In the genomic region with DNA sequence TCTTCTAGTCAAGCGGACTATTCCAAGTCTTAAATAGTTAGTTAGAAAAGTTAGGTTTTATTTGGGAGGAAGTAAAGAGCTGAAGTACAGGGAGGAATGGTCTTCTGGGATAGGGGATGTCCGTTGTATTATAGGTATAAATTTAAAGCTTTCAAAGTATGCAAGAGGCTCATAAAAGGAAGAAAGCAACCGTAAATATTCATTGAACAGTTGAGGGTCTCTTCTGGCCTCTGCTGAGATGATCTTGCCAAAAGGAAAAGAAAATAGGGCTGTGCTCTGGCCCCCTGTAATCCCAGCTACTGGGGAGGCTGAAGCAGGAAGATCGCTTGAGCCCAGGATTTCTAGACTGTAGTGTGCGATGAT, we compare ENCODE assay signal across 8 cellular contexts. TPM values are rescaled to one million over a fixed set of nuclear protein-coding genes. Genes with fewer than 3 reads are reported as not detected.
DNase-seq lines count a peak whose midpoint lies in the region; ATAC-seq, FAIRE-seq and TF ChIP-seq lines count a peak whose summit lies in the region.

No MANE protein-coding gene starts in this region.

- TF ChIP-seq POLR2A in heart left ventricle (IDR thresholded peaks at IDR 0.05), result no peak
- TF ChIP-seq POLR2A in GM12878 (IDR thresholded peaks at IDR 0.05; ENCODE audit: low read depth, low read length), result no peak
- no peak for TF ChIP-seq POLR2A in vagina (IDR thresholded peaks at IDR 0.05)

- H2BK12ac ChIP-seq in mesenchymal stem cell (ENCODE audit: low read length in 2 of 2), result no peak overlapping the region

- H2BK15ac ChIP-seq in mesenchymal stem cell (ENCODE audit: low read depth, poor library complexity, severe bottlenecking), result no peak overlapping the region

- H3K4me1 ChIP-seq in heart left ventricle (peaks cover 0 to 22% (median 10%) of the 10 kb centered on the region in 12 donors), GM12878 (ENCODE audit: control insufficient read depth, insufficient read depth, low read length) (no peaks in the 10 kb centered on the region), mesenchymal stem cell (ENCODE audit: control insufficient read depth, insufficient read depth, low read depth, low read length) (no peaks in the 10 kb centered on the region), vagina (peaks cover 7% of the 10 kb centered on the region)

- TF ChIP-seq RAD21 in GM12878 (IDR thresholded peaks at IDR 0.05; ENCODE audit: insufficient read depth, low read depth, low read length), result no peak

- no peak overlapping the region for H2BK120ac ChIP-seq in mesenchymal stem cell (ENCODE audit: low read depth, low read length)

- H2AFZ ChIP-seq in GM12878 (ENCODE audit: control insufficient read depth, low read depth, low read length) (peak overlapping the region; percentile 99), mesenchymal stem cell (ENCODE audit: low read depth, low read length) (no peak overlapping the region)

- peak overlapping the region; percentile 19 for H4K8ac ChIP-seq in mesenchymal stem cell (ENCODE audit: low read length)

- H4K91ac ChIP-seq in mesenchymal stem cell (ENCODE audit: low read length), result no peak overlapping the region

- H3K18ac ChIP-seq in mesenchymal stem cell (ENCODE audit: low read depth in 1 of 2, low read length in 2 of 2), result peak overlapping the region in 1 of 2 experiments; percentile 5

- no peaks in the 10 kb centered on the region for H3K36me3 ChIP-seq in heart left ventricle
- H3K36me3 ChIP-seq in GM12878 (ENCODE audit: control insufficient read depth in 2 of 2, insufficient read depth in 2 of 2, low read length in 1 of 2), result no peaks in the 10 kb centered on the region
- H3K36me3 ChIP-seq in mesenchymal stem cell (ENCODE audit: control insufficient read depth in 1 of 2, insufficient read depth in 2 of 2, low read depth in 1 of 2, low read length in 2 of 2), result no peaks in the 10 kb centered on the region
- no peaks in the 10 kb centered on the region for H3K36me3 ChIP-seq in vagina

- H3K79me1 ChIP-seq in mesenchymal stem cell (replicated peaks; ENCODE audit: low read length, poor library complexity, severe bottlenecking), result peaks cover 10% of the 10 kb centered on the region

- H3K9ac ChIP-seq in GM12878 (ENCODE audit: control insufficient read depth, insufficient read depth, low read length) (peak overlapping the region; percentile 86), mesenchymal stem cell (ENCODE audit: low read length) (peak overlapping the region; percentile 87)

- H3K4me3 ChIP-seq in heart left ventricle (peak overlapping the region; percentile 46 to 86 (median 69)), GM12878 (peak overlapping the region; percentile 91), mesenchymal stem cell (ENCODE audit: insufficient read depth in 1 of 2, low read depth in 1 of 2, low read length in 2 of 2) (peak overlapping the region in 1 of 2 experiments; percentile 86), vagina (peak overlapping the region; percentile 61 to 78)

- POLR2A ChIA-PET in GM12878 (lab: Charles Lee), result interaction anchor here (0.6 to 7.4 kb wide), 12 partner anchors 11 to 799 kb away, joined by 3 to 63 read pairs (median 4); partner anchors contain the start of genes IL23A and STAT2
- POLR2A ChIA-PET in HEK293T (lab: Yijun Ruan, JAX), result interaction anchor here (0.8 to 5.1 kb wide), 29 partner anchors 9 to 693 kb away, joined by 3 to 68 read pairs (median 5); partner anchors contain the start of genes CNPY2, ESYT1, PA2G4 and PAN2

- H3K14ac ChIP-seq in mesenchymal stem cell (ENCODE audit: low read length in 2 of 2), result no peak overlapping the region

- DNase-seq in heart left ventricle, result no peak
- no peak for DNase-seq in cardiac septum (ENCODE audit: low spot score)
- no peak for DNase-seq in GM12878 (ENCODE audit: low read depth, low spot score)
- no peak for DNase-seq in mesenchymal stem cell
- DNase-seq in vagina (ENCODE audit: extremely low spot score in 2 of 2), result no peak
- DNase-seq in GM13976 (ENCODE audit: low spot score), result no peak
- DNase-seq in HEK293T (ENCODE audit: extremely low spot score), result no peak

- SMC1A ChIA-PET in GM12878 (lab: Charles Lee; ENCODE audit: uncharacterized antibody, unreplicated experiment), result interaction anchor here (1.0 to 3.4 kb wide), 10 partner anchors 10 to 243 kb away, joined by 3 to 37 read pairs (median 8); partner anchors contain the start of genes CNPY2 and STAT2

- H3K4me2 ChIP-seq in GM12878 (ENCODE audit: control insufficient read depth, insufficient read depth), result peak overlapping the region; percentile 97
- peak overlapping the region; percentile 87 for H3K4me2 ChIP-seq in mesenchymal stem cell (ENCODE audit: low read length, poor library complexity, severe bottlenecking)

- no peak for TF ChIP-seq EP300 in GM12878 (IDR thresholded peaks at IDR 0.05; ENCODE audit: borderline replicate concordance in 1 of 2, control insufficient read depth in 1 of 2, low read depth in 2 of 2, low read length in 2 of 2)

- H3K79me2 ChIP-seq in GM12878 (ENCODE audit: control insufficient read depth, insufficient read depth, low read length), result peaks cover 10% of the 10 kb centered on the region

- FAIRE-seq in GM12878 (lab: Jason Lieb, UNC), result no peak

- TSS peak; percentile 100 for BruUV-seq in GM12878 (replicated peaks; lab: Mats Ljungman, UMichigan)

- intact Hi-C loops in heart left ventricle (cut with DNase I) (loop anchor here in 7 of 10 donors (2.0 to 10.0 kb wide), 5 partner anchors 19 to 117 kb away; partner anchors contain the start of genes STAT2 (in 6 of the 7), APOF (in 5 of the 7), PAN2 (in 1 of the 7) and SPRYD4 (in 1 of the 7)), cardiac septum (cut with DNase I) (loop anchor here (5.0 kb wide), 1 partner anchor 87 kb away; the partner anchor contains the start of genes APOF and STAT2), GM12878 (cut with micrococcal nuclease; ENCODE audit: unreplicated experiment) (loop anchor here (5.0 kb wide), 2 partner anchors 87 to 477 kb away; partner anchors contain the start of genes APOF, RAB5B and STAT2), vagina (cut with DNase I) (no loop called here)

- no peak overlapping the region for H3K23ac ChIP-seq in mesenchymal stem cell (ENCODE audit: low read length in 2 of 2)

- no peak for TF ChIP-seq CTCF in heart left ventricle (IDR thresholded peaks at IDR 0.05)
- TF ChIP-seq CTCF in GM12878 (IDR thresholded peaks at IDR 0.05 in 2 of 3, conservative IDR thresholded peaks at IDR 0.05 in 1 of 3; ENCODE audit: control insufficient read depth in 2 of 3, extremely low read depth in 1 of 3, insufficient read depth in 1 of 3, low read depth in 3 of 3, low read length in 3 of 3), result no peak
- TF ChIP-seq CTCF in vagina (IDR thresholded peaks at IDR 0.05), result no peak
- no peak for TF ChIP-seq CTCF in GM13976 (IDR thresholded peaks at IDR 0.05; ENCODE audit: borderline replicate concordance, control extremely low read depth, extremely low read depth, insufficient read depth, missing control alignments)

- H3K9me3 ChIP-seq in heart left ventricle, result no peaks in the 10 kb centered on the region
- H3K9me3 ChIP-seq in GM12878 (replicated peaks; ENCODE audit: control insufficient read depth, insufficient read depth, low read length), result no peaks in the 10 kb centered on the region
- no peaks in the 10 kb centered on the region for H3K9me3 ChIP-seq in mesenchymal stem cell (ENCODE audit: control insufficient read depth, low read length)
- no peaks in the 10 kb centered on the region for H3K9me3 ChIP-seq in vagina

- WGBS in heart left ventricle, 4 donors, result 35 to 41% (median 37%) methylated on average over 5 of the region's 5 CpGs
- WGBS in GM12878 (ENCODE audit: insufficient coverage, insufficient replicate concordance, low lambda C conversion rate, missing lambda C conversion rate), result 40% methylated on average over 5 of the region's 5 CpGs
- WGBS in mesenchymal stem cell, result 52% methylated on average over 5 of the region's 5 CpGs

- ATAC-seq in heart left ventricle (no peak), GM12878 (no peak), GM21423 (IDR thresholded peaks at IDR 0.05; ENCODE audit: unreplicated experiment) (no peak)

- peak overlapping the region; percentile 69 to 94 (median 86) for H3K27ac ChIP-seq in heart left ventricle
- H3K27ac ChIP-seq in GM12878 (ENCODE audit: control insufficient read depth, insufficient read depth), result peak overlapping the region; percentile 75
- peak overlapping the region; percentile 79 for H3K27ac ChIP-seq in mesenchymal stem cell (ENCODE audit: low read length, poor library complexity, severe bottlenecking)
- peak overlapping the region; percentile 84 for H3K27ac ChIP-seq in vagina

- in situ Hi-C loops in GM12878 (cut with MboI), result no loop called here
- in situ Hi-C loops in GM13976 (cut with MboI; ENCODE audit: low sequenced_read_pairs, unreplicated experiment), result no loop called here

- RAD21 ChIA-PET in GM12878 (lab: Charles Lee; ENCODE audit: unreplicated experiment), result interaction anchor here (0.8 to 4.5 kb wide), 9 partner anchors 11 to 711 kb away, joined by 3 to 32 read pairs (median 6); partner anchors contain the start of genes CNPY2, PAN2, RNF41 and STAT2

- no peak overlapping the region for H2BK5ac ChIP-seq in mesenchymal stem cell (ENCODE audit: low read depth, low read length, poor library complexity, severe bottlenecking)

- no peak overlapping the region for H3K4ac ChIP-seq in mesenchymal stem cell (ENCODE audit: low read depth in 1 of 2, low read length in 2 of 2)

- no peaks in the 10 kb centered on the region for H4K20me1 ChIP-seq in GM12878 (ENCODE audit: control insufficient read depth, insufficient read depth)

- H2AK5ac ChIP-seq in mesenchymal stem cell (ENCODE audit: low read length, severe bottlenecking), result no peak overlapping the region

- CTCF ChIA-PET in GM12878 (lab: Yijun Ruan, JAX) (interaction anchor here (0.6 to 6.0 kb wide), 14 partner anchors 12 to 793 kb away, joined by 3 to 89 read pairs (median 6); partner anchors contain the start of genes CNPY2, SMARCC2, STAT2 and ZC3H10), HEK293T (lab: Yijun Ruan, JAX) (interaction anchor here (0.9 to 1.0 kb wide), 2 partner anchors 11 to 15 kb away, joined by 3 read pairs; no protein-coding TSS in a partner anchor)

- H3K27me3 ChIP-seq in heart left ventricle, result no peaks in the 10 kb centered on the region
- no peaks in the 10 kb centered on the region for H3K27me3 ChIP-seq in GM12878 (replicated peaks in 1 of 2; ENCODE audit: control insufficient read depth in 2 of 2, insufficient read depth in 2 of 2, low read length in 1 of 2)
- peaks cover 4 to 16% of the 10 kb centered on the region in 2 experiments for H3K27me3 ChIP-seq in mesenchymal stem cell (ENCODE audit: control insufficient read depth in 1 of 2, insufficient read depth in 1 of 2, low read length in 2 of 2)
- H3K27me3 ChIP-seq in vagina, result no peaks in the 10 kb centered on the region

RNA-seq across cellular contexts. Expression of gene TIMELESS, which starts 0.4 kb away (rescaled TPM):
- total RNA-seq in heart left ventricle (1 to 10 TPM; 1.1 to 7.3 (median 2.4) TPM), cardiac septum (2.0 TPM), GM12878 (2014; rRNA removed) (34.3 and 36.4 TPM in 2 replicates), GM12878 (2014; rRNA removed; fragmentation: Illumina TruSeq; extraction: Trizol) (20.2 and 21.2 TPM in 2 replicates), GM12878 (2021) (42.0 and 45.9 TPM in 2 replicates), vagina (6.1 TPM)
- polyA plus RNA-seq in heart left ventricle (1 to 10 TPM; 1.5 to 4.1 TPM), GM12878 (2011; rRNA removed) (4.7 and 5.8 TPM in 2 replicates), GM12878 (2014; fragmentation: Illumina TruSeq; extraction: Trizol) (34.2 and 41.1 TPM in 2 replicates), GM12878 (2014; fragmentation: Nextera tagmentation; extraction: Ambion mirVana) (10 to 100 TPM; 10.4 to 20.5 TPM), GM12878 (2014; rRNA removed) (27.1 and 27.7 TPM in 2 replicates), GM12878 (2016; fragmentation: Nextera tagmentation; extraction: Ambion mirVana) (10 to 100 TPM; 53.5 to 57.8 TPM)
- total RNA-seq in GM12878 (2013; cell fraction: nucleolus; rRNA removed), result 9.6 and 10.4 TPM in 2 replicates
- polyA plus RNA-seq in GM12878 (2011; ENCODE audit: low read depth), result 11.6 TPM
- polyA plus RNA-seq in GM12878 (2011; cell fraction: cytosol; rRNA removed), result 5.9 and 8.2 TPM in 2 replicates
- 28.0 and 40.6 TPM in 2 replicates for polyA plus RNA-seq in GM12878 (2011; cell fraction: nucleus; rRNA removed)
- polyA plus RNA-seq in GM12878 (2012), result 17.8 and 19.2 TPM in 2 replicates
- polyA minus RNA-seq in GM12878 (2011; rRNA and poly(A)+ RNA removed), result 7.0 and 7.8 TPM in 2 replicates
- 5.4 and 5.7 TPM in 2 replicates for polyA minus RNA-seq in GM12878 (2011; cell fraction: cytosol; rRNA and poly(A)+ RNA removed)
- 5.8 and 8.1 TPM in 2 replicates for polyA minus RNA-seq in GM12878 (2011; cell fraction: nucleus; rRNA and poly(A)+ RNA removed)
- polyA plus RNA-seq in mesenchymal stem cell (2013, experiment 1 of 2), result 5.6 TPM
- 5.3 TPM for polyA plus RNA-seq in mesenchymal stem cell (2013, experiment 2 of 2)

RNA-seq across cellular contexts. Expression of gene MIP, which starts 4.9 kb away (rescaled TPM):
- total RNA-seq in heart left ventricle (under 1 TPM in 2 of 9 donors, not detected in 7; 0.28 to 0.32 TPM), cardiac septum (0.48 TPM), GM12878 (2014; rRNA removed) (0.05 TPM in 1 of 2 replicates, not detected in the other), GM12878 (2014; rRNA removed; fragmentation: Illumina TruSeq; extraction: Trizol) (not detected in 2 replicates), GM12878 (2021) (0.15 TPM in 1 of 2 replicates, not detected in the other), vagina (not detected)
- polyA plus RNA-seq in heart left ventricle (not detected), GM12878 (2011; rRNA removed) (0.04 TPM in 1 of 2 replicates, not detected in the other), GM12878 (2014; fragmentation: Illumina TruSeq; extraction: Trizol) (0.07 TPM in 1 of 2 replicates, not detected in the other), GM12878 (2014; fragmentation: Nextera tagmentation; extraction: Ambion mirVana) (under 1 TPM; 0.11 TPM), GM12878 (2014; rRNA removed) (not detected in 2 replicates), GM12878 (2016; fragmentation: Nextera tagmentation; extraction: Ambion mirVana) (under 1 TPM; 0.15 to 0.18 TPM)
- not detected in 2 replicates for total RNA-seq in GM12878 (2013; cell fraction: nucleolus; rRNA removed)
- not detected for polyA plus RNA-seq in GM12878 (2011; ENCODE audit: low read depth)
- polyA plus RNA-seq in GM12878 (2011; cell fraction: cytosol; rRNA removed), result 0.07 TPM in 1 of 2 replicates, not detected in the other
- polyA plus RNA-seq in GM12878 (2011; cell fraction: nucleus; rRNA removed), result 0.22 TPM in 1 of 2 replicates, not detected in the other
- 0.04 and 0.09 TPM in 2 replicates for polyA plus RNA-seq in GM12878 (2012)
- polyA minus RNA-seq in GM12878 (2011; rRNA and poly(A)+ RNA removed), result not detected in 2 replicates
- not detected in 2 replicates for polyA minus RNA-seq in GM12878 (2011; cell fraction: cytosol; rRNA and poly(A)+ RNA removed)
- not detected in 2 replicates for polyA minus RNA-seq in GM12878 (2011; cell fraction: nucleus; rRNA and poly(A)+ RNA removed)
- 0.04 TPM for polyA plus RNA-seq in mesenchymal stem cell (2013, experiment 1 of 2)
- 0.04 TPM for polyA plus RNA-seq in mesenchymal stem cell (2013, experiment 2 of 2)

RNA-seq across cellular contexts. Expression of gene SPRYD4, which starts 18.8 kb away (rescaled TPM):
- total RNA-seq in heart left ventricle (1 to 10 TPM; 2.2 to 4.7 (median 3.0) TPM), cardiac septum (3.3 TPM), GM12878 (2014; rRNA removed) (4.1 and 4.4 TPM in 2 replicates), GM12878 (2014; rRNA removed; fragmentation: Illumina TruSeq; extraction: Trizol) (4.2 and 4.7 TPM in 2 replicates), GM12878 (2021) (4.3 and 5.0 TPM in 2 replicates), vagina (1.7 TPM)
- polyA plus RNA-seq in heart left ventricle (1 to 10 TPM; 2.1 to 2.9 TPM), GM12878 (2011; rRNA removed) (5.4 and 5.9 TPM in 2 replicates), GM12878 (2014; fragmentation: Illumina TruSeq; extraction: Trizol) (4.7 and 5.0 TPM in 2 replicates), GM12878 (2014; fragmentation: Nextera tagmentation; extraction: Ambion mirVana) (1 to 10 TPM; 4.8 to 6.0 TPM), GM12878 (2014; rRNA removed) (4.7 and 5.5 TPM in 2 replicates), GM12878 (2016; fragmentation: Nextera tagmentation; extraction: Ambion mirVana) (1 to 10 TPM; 5.3 to 6.0 TPM)
- 21.2 and 23.3 TPM in 2 replicates for total RNA-seq in GM12878 (2013; cell fraction: nucleolus; rRNA removed)
- polyA plus RNA-seq in GM12878 (2011; ENCODE audit: low read depth), result 2.7 TPM
- polyA plus RNA-seq in GM12878 (2011; cell fraction: cytosol; rRNA removed), result 5.2 and 5.4 TPM in 2 replicates
- polyA plus RNA-seq in GM12878 (2011; cell fraction: nucleus; rRNA removed), result 6.5 and 6.8 TPM in 2 replicates
- polyA plus RNA-seq in GM12878 (2012), result 2.6 and 3.6 TPM in 2 replicates
- 8.6 and 10.6 TPM in 2 replicates for polyA minus RNA-seq in GM12878 (2011; rRNA and poly(A)+ RNA removed)
- 1.1 and 1.2 TPM in 2 replicates for polyA minus RNA-seq in GM12878 (2011; cell fraction: cytosol; rRNA and poly(A)+ RNA removed)
- 7.0 and 11.4 TPM in 2 replicates for polyA minus RNA-seq in GM12878 (2011; cell fraction: nucleus; rRNA and poly(A)+ RNA removed)
- 1.1 TPM for polyA plus RNA-seq in mesenchymal stem cell (2013, experiment 1 of 2)
- polyA plus RNA-seq in mesenchymal stem cell (2013, experiment 2 of 2), result 1.1 TPM

RNA-seq across cellular contexts. Expression of gene GLS2, which starts 38.4 kb away (rescaled TPM):
- 1 to 10 TPM in 4 of 9 donors, under 1 TPM in 5; 0.28 to 1.5 (median 0.82) TPM for total RNA-seq in heart left ventricle
- polyA plus RNA-seq in heart left ventricle, result under 1 TPM; 0.33 to 0.50 TPM
- total RNA-seq in cardiac septum, result 0.38 TPM
- total RNA-seq in GM12878 (2013; cell fraction: nucleolus; rRNA removed), result 5.2 and 6.4 TPM in 2 replicates
- total RNA-seq in GM12878 (2014; rRNA removed), result 4.1 and 4.6 TPM in 2 replicates
- 3.1 TPM in 2 replicates for total RNA-seq in GM12878 (2014; rRNA removed; fragmentation: Illumina TruSeq; extraction: Trizol)
- total RNA-seq in GM12878 (2021), result 3.4 and 3.7 TPM in 2 replicates
- 1.6 TPM for polyA plus RNA-seq in GM12878 (2011; ENCODE audit: low read depth)
- polyA plus RNA-seq in GM12878 (2011; rRNA removed), result 2.1 and 2.4 TPM in 2 replicates
- 3.1 and 3.8 TPM in 2 replicates for polyA plus RNA-seq in GM12878 (2011; cell fraction: cytosol; rRNA removed)
- 6.5 and 7.2 TPM in 2 replicates for polyA plus RNA-seq in GM12878 (2011; cell fraction: nucleus; rRNA removed)
- 2.9 and 3.4 TPM in 2 replicates for polyA plus RNA-seq in GM12878 (2012)
- 2.6 and 3.1 TPM in 2 replicates for polyA plus RNA-seq in GM12878 (2014; fragmentation: Illumina TruSeq; extraction: Trizol)
- polyA plus RNA-seq in GM12878 (2014; fragmentation: Nextera tagmentation; extraction: Ambion mirVana), result 1 to 10 TPM in 1 of 2 experiments, under 1 TPM in 1; 0.64 to 1.4 TPM
- 3.8 and 4.9 TPM in 2 replicates for polyA plus RNA-seq in GM12878 (2014; rRNA removed)
- polyA plus RNA-seq in GM12878 (2016; fragmentation: Nextera tagmentation; extraction: Ambion mirVana), result 1 to 10 TPM; 5.2 to 6.4 TPM
- polyA minus RNA-seq in GM12878 (2011; rRNA and poly(A)+ RNA removed), result 2.0 and 3.3 TPM in 2 replicates
- 0.83 and 2.1 TPM in 2 replicates for polyA minus RNA-seq in GM12878 (2011; cell fraction: cytosol; rRNA and poly(A)+ RNA removed)
- polyA minus RNA-seq in GM12878 (2011; cell fraction: nucleus; rRNA and poly(A)+ RNA removed), result 1.2 and 1.3 TPM in 2 replicates
- not detected for polyA plus RNA-seq in mesenchymal stem cell (2013, experiment 1 of 2)
- not detected for polyA plus RNA-seq in mesenchymal stem cell (2013, experiment 2 of 2)
- 5.2 TPM for total RNA-seq in vagina
